1 cellular context compared by ENCODE assay signal in the genomic region with DNA sequence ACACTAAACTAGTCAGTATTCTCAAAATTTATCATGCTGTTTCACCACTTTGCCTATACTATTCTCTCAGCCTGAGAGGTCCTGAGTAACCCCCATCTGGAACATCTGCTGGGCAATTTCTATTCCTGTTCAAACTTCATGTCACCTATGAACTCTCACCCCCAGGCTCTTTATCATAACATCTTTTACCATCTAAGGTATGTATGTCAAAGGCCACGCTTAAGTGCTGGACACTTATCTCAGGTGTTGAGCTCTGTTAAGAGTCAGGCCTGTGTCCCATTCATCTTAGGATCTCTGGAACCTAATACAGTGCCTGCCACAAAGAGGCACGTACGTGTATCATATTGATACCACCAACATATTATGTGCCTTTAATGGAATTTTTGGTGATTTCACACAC.
TF ChIP-seq lines count a peak whose summit lies in the region.

No MANE protein-coding gene starts in this region.

TF ChIP-seq in HepG2, 621 proteins besides CTCF, POLR2A, EP300 and RAD21:
- TF ChIP-seq, protein P1, sequence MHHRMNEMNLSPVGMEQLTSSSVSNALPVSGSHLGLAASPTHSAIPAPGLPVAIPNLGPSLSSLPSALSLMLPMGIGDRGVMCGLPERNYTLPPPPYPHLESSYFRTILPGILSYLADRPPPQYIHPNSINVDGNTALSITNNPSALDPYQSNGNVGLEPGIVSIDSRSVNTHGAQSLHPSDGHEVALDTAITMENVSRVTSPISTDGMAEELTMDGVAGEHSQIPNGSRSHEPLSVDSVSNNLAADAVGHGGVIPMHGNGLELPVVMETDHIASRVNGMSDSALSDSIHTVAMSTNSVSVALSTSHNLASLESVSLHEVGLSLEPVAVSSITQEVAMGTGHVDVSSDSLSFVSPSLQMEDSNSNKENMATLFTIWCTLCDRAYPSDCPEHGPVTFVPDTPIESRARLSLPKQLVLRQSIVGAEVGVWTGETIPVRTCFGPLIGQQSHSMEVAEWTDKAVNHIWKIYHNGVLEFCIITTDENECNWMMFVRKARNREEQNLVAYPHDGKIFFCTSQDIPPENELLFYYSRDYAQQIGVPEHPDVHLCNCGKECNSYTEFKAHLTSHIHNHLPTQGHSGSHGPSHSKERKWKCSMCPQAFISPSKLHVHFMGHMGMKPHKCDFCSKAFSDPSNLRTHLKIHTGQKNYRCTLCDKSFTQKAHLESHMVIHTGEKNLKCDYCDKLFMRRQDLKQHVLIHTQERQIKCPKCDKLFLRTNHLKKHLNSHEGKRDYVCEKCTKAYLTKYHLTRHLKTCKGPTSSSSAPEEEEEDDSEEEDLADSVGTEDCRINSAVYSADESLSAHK (CRISPR knock-in tag; IDR thresholded peaks at IDR 0.05; ENCODE audit: borderline replicate concordance), result no peak
- TF ChIP-seq HIVEP1 (CRISPR knock-in tag; IDR thresholded peaks at IDR 0.05) (no peak), PPARG (CRISPR knock-in tag; conservative IDR thresholded peaks at IDR 0.05) (peak; percentile 55)
